Comparison of ENCODE assay signal across 8 cellular contexts in the genomic region with DNA sequence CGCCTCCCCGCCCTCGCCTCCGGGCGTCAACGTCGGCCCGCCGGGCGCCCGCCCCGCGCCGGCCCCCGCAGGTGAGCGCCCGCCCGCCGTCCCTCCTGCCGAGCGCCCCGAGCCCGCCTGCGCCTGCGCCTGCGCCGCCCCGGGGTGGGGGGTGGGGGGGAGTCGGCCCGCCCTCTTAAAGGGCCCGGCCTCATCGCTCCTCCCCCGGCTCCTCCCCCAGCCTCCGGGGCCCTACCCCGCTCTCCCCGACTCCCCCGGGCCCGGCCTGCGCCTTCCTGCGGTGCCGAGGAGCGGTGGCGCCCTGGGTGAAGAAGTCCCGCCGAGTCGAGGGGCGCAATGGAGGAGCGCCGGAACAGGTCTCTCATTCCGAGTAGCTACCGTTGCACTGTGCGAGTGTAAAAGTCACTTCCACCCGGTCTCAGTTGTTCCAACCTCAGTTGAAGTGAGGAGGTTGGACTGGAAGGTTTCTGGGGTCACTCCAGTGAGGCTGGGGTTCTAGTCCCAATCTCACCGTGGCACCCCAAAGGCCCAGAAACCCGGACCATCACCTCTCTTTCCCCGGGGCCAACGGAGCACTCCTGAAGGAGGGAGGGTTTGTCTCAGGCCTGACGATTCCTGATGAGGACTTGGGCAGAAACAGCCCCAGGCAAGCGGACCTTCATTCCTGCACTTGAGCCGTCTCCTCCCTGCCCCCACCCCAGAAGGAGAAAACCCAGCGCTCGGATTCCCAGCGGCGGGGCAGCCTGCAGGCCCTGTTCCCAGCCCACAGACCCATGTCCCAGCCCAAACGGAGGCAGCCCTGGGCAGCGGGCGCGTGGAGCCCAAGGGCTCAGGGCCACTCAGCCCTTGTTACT. TPM values are rescaled to one million over a fixed set of nuclear protein-coding genes. Genes with fewer than 3 reads are reported as not detected.
DNase-seq lines count a peak whose midpoint lies in the region; ATAC-seq and TF ChIP-seq lines count a peak whose summit lies in the region.

No MANE protein-coding gene starts in this region.

- H2AFZ ChIP-seq in ACC112 (ENCODE audit: low read length, unreplicated experiment): peak overlapping the region; percentile 97

- H3K4me3 ChIP-seq in ACC112 (ENCODE audit: low read depth, low read length): peak overlapping the region; percentile 73
- peak overlapping the region; percentile 89 for H3K4me3 ChIP-seq in coronary artery
- H3K4me3 ChIP-seq in left lung: peak overlapping the region; percentile 46 to 64

- H3K27ac ChIP-seq in ACC112 (ENCODE audit: low read depth, low read length): no peak overlapping the region
- peak overlapping the region; percentile 64 to 84 for H3K27ac ChIP-seq in coronary artery
- peak overlapping the region; percentile 51 to 64 for H3K27ac ChIP-seq in left lung

- intact Hi-C loops in activated CD4-positive, alpha-beta T cell treated with anti-CD3 and anti-CD28 coated beads, Interleukin-2, amount 10 ng/mL, durations not matched to agents 24 days and 14 days (cut with micrococcal nuclease): loop anchor here (5.0 to 10.0 kb wide), 3 partner anchors 45 to 592 kb away; a partner anchor contains a TSS
- intact Hi-C loops in left lung (cut with DNase I): loop anchor here in 1 of 2 donors (5.0 kb wide), 1 partner anchor 48 kb away; no protein-coding TSS in a partner anchor

- no peaks in the 10 kb centered on the region for H3K9me3 Mint-ChIP-seq in activated CD4-positive, alpha-beta T cell treated with anti-CD3 and anti-CD28 coated beads, Interleukin-2, amount 10 ng/mL, durations not matched to agents 24 days and 14 days

- H3K27me3 ChIP-seq in ACC112 (ENCODE audit: insufficient read depth, low read length) (no peaks in the 10 kb centered on the region), left lung (no peaks in the 10 kb centered on the region)

- H3K36me3 ChIP-seq in ACC112 (ENCODE audit: insufficient read depth, low read length): no peaks in the 10 kb centered on the region
- no peaks in the 10 kb centered on the region for H3K36me3 ChIP-seq in left lung

- peaks cover 11% of the 10 kb centered on the region for H3K36me3 Mint-ChIP-seq in activated CD4-positive, alpha-beta T cell treated with anti-CD3 and anti-CD28 coated beads, Interleukin-2, amount 10 ng/mL, durations not matched to agents 24 days and 14 days (ENCODE audit: low read depth)

- peak overlapping the region; percentile 66 for H3K4me3 Mint-ChIP-seq in activated CD4-positive, alpha-beta T cell treated with anti-CD3 and anti-CD28 coated beads, Interleukin-2, amount 10 ng/mL, durations not matched to agents 24 days and 14 days

- no peaks in the 10 kb centered on the region for H3K27me3 Mint-ChIP-seq in activated CD4-positive, alpha-beta T cell treated with anti-CD3 and anti-CD28 coated beads, Interleukin-2, amount 10 ng/mL, durations not matched to agents 24 days and 14 days

- peaks cover 23% of the 10 kb centered on the region for H3K4me1 ChIP-seq in ACC112 (ENCODE audit: control insufficient read depth, insufficient read depth, low read length, unreplicated experiment)
- peaks cover 32 to 52% of the 10 kb centered on the region in 2 donors for H3K4me1 ChIP-seq in left lung

- TF ChIP-seq CTCF in coronary artery (IDR thresholded peaks at IDR 0.05) (no peak), left lung (IDR thresholded peaks at IDR 0.05) (no peak)

- peak; percentile 49 for DNase-seq in NCI-H345 treated with DMSO at 0.1 percent for 48 hours (lab: John Stamatoyannopoulos, UW; ENCODE audit: unreplicated experiment)
- peak; percentile 96 for DNase-seq in activated CD4-positive, alpha-beta T cell treated with anti-CD3 and anti-CD28 coated beads, Interleukin-2, amount 10 ng/mL, durations not matched to agents 24 days and 14 days
- peak; percentile 88 for DNase-seq in coronary artery (ENCODE audit: low spot score)
- DNase-seq in left lung: peak; percentile 90 to 96
- DNase-seq in stimulated activated CD4-positive, alpha-beta T cell treated with anti-CD3 and anti-CD28 coated beads, Interleukin-2, amount 100 ng/mL, for 4 hours (ENCODE audit: low read depth): peak; percentile 89

- in situ Hi-C loops in GM18951 (cut with MboI; ENCODE audit: low sequenced_read_pairs, unreplicated experiment): loop anchor here (10.0 kb wide), 1 partner anchor 55 kb away; no protein-coding TSS in a partner anchor

- peak; percentile 34 for ATAC-seq in HG03175 (IDR thresholded peaks at IDR 0.05; ENCODE audit: unreplicated experiment)
- peak; percentile 78 for ATAC-seq in left lung

- H3K4me1 Mint-ChIP-seq in activated CD4-positive, alpha-beta T cell treated with anti-CD3 and anti-CD28 coated beads, Interleukin-2, amount 10 ng/mL, durations not matched to agents 24 days and 14 days: peaks cover 36% of the 10 kb centered on the region

- TF ChIP-seq POLR2A in GM18951 (IDR thresholded peaks at IDR 0.05; ENCODE audit: extremely low read depth, insufficient read depth, insufficient read length): peak; percentile 62

- H3K9me3 ChIP-seq in left lung: no peaks in the 10 kb centered on the region

- peak overlapping the region; percentile 84 for H3K27ac Mint-ChIP-seq in activated CD4-positive, alpha-beta T cell treated with anti-CD3 and anti-CD28 coated beads, Interleukin-2, amount 10 ng/mL, durations not matched to agents 24 days and 14 days

- H3K79me2 ChIP-seq in ACC112 (ENCODE audit: control insufficient read depth, insufficient read depth, low read length, unreplicated experiment): no peaks in the 10 kb centered on the region

RNA-seq across cellular contexts. Expression of a gene that starts 1.5 kb away (rescaled TPM):
- total RNA-seq in activated CD4-positive, alpha-beta T cell treated with anti-CD3 and anti-CD28 coated beads, Interleukin-2, amount 10 ng/mL, durations not matched to agents 24 days and 14 days: 101 and 110 TPM in 2 replicates
- total RNA-seq in left lung: 10 to 100 TPM; 51.9 to 58.7 TPM
